ENCODE assay signal across 8 cellular contexts in the genomic region with DNA sequence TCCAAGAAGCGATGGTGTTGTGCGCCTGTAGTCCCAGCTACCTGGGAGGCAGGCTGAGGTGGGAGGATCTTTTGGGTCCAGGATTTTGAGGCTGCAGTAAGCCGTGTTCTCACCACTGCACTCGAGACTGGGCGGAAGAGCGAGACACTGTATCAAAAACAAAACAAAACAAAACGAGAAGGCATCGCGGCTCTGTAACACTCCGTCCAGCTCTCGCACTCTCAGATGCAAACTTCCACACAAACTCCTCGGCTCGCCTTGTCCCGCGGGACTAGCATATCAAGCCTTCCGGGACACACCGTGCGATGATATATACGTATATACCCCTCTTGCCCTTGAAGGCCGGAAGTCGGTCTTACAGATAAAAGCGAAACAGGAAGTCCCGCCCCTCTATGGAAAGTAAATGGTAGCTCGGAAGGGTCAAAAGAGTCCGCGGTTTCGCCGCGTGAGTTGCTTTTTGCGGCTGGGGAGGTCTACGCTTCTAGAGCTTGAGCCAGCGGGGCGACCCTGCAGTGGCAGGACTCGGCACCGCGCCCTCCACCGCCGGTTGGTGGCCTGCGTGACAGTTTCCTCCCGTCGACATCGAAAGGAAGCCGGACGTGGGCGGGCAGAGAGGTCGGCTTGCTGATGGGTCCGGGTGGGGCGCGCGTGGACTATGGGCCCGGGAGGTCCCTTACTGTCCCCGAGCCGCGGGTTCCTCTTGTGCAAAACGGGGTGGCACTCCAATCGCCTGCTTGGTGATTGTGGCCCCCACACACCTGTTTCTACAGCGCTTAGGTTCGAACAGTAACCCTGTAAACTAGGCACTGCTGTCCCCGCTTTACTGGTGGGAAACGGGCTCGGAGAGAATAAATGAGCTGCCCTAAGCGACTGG. TPM values are rescaled to one million over a fixed set of nuclear protein-coding genes. Genes with fewer than 3 reads are reported as not detected.
A peak's percentile ranks its signal among the peaks of the same experiment; 100 is the strongest.
DNase-seq lines count a peak whose midpoint lies in the region; ATAC-seq and TF ChIP-seq lines count a peak whose summit lies in the region.

Gene COA6, plus strand, starts transcription at position 393 of the 874 bp plus-strand sequence. Its CDS starts 11 bp downstream, at position 404.

- peaks cover 21 to 53% (median 33%) of the 10 kb centered on the region in 6 donors for H3K4me1 ChIP-seq in spleen

- H3K9me3 ChIP-seq in AG04450 (ENCODE audit: control insufficient read depth, insufficient read depth, low read length) (no peaks in the 10 kb centered on the region), spleen (no peaks in the 10 kb centered on the region)

- CTCF ChIA-PET in AG04450 (lab: Charles Lee), result interaction anchor here (0.6 to 2.2 kb wide), 4 partner anchors 46 to 261 kb away, joined by 3 to 8 read pairs (median 5); no protein-coding TSS in a partner anchor
- CTCF ChIA-PET in activated B cell treated with CpG ODN at 0.5 μM for 24 hours (lab: Charles Lee), result interaction anchor here (1.9 kb wide), 1 partner anchor 47 kb away, joined by 7 read pairs; no protein-coding TSS in a partner anchor

- H3K36me3 ChIP-seq in spleen, result peaks cover 0 to 33% (median 21%) of the 10 kb centered on the region in 6 donors

- H3K4me3 ChIP-seq in AG04450 (ENCODE audit: low read depth, low read length) (peak within 1 kb of the TSS; percentile 89), spleen (peak within 1 kb of the TSS; percentile 57 to 87 (median 64))

- H3K36me3 Mint-ChIP-seq in activated B cell treated with CpG ODN at 0.5 μM for 24 hours (ENCODE audit: low read depth), result peaks cover 35% of the 10 kb centered on the region

- TF ChIP-seq CTCF in AG04450 (IDR thresholded peaks at IDR 0.05; ENCODE audit: low read depth, low read length) (no peak), activated B cell treated with CpG ODN at 0.5 μM for 24 hours (IDR thresholded peaks at IDR 0.05) (no peak), spleen (IDR thresholded peaks at IDR 0.05 in 8 of 11, conservative IDR thresholded peaks at IDR 0.05 in 3 of 11) (peak in 4 of 11 experiments; percentile 10 to 35 (median 22))

- no peaks in the 10 kb centered on the region for H3K27me3 Mint-ChIP-seq in activated B cell treated with CpG ODN at 0.5 μM for 24 hours

- ATAC-seq in HG03196 (IDR thresholded peaks at IDR 0.05; ENCODE audit: unreplicated experiment) (peak; percentile 92), activated B cell treated with CpG ODN at 0.5 μM for 24 hours (ENCODE audit: low read depth) (peak; percentile 86)

- peak within 1 kb of the TSS; percentile 99 for H3K4me3 Mint-ChIP-seq in activated B cell treated with CpG ODN at 0.5 μM for 24 hours

- peak within 1 kb of the TSS; percentile 99 for H3K27ac Mint-ChIP-seq in activated B cell treated with CpG ODN at 0.5 μM for 24 hours

- TF ChIP-seq POLR2A in GM18951 (IDR thresholded peaks at IDR 0.05; ENCODE audit: extremely low read depth, insufficient read depth, insufficient read length) (peak; percentile 93), spleen (IDR thresholded peaks at IDR 0.05) (peak; percentile 24 to 82 (median 66))

- POLR2A ChIA-PET in AG04450 (lab: Yijun Ruan, JAX) (interaction anchor here (0.6 to 1.2 kb wide), 5 partner anchors 11 to 122 kb away, joined by 3 to 5 read pairs (median 3); no protein-coding TSS in a partner anchor), activated B cell treated with CpG ODN at 0.5 μM for 24 hours (lab: Charles Lee) (interaction anchor here (0.5 to 2.7 kb wide), 17 partner anchors 10 to 1078 kb away, joined by 3 to 22 read pairs (median 5); partner anchors contain the start of genes ARID4B, RBM34, TARBP1 and TOMM20)

- intact Hi-C loops in activated B cell treated with CpG ODN at 0.5 μM for 24 hours (cut with micrococcal nuclease), result loop anchor here (1.0 to 10.0 kb wide), 12 partner anchors 17 to 1909 kb away; partner anchors contain the start of genes ARID4B, B3GALNT2, ERO1B and GGPS1
- intact Hi-C loops in spleen (cut with DNase I; ENCODE audit: low total_unique reads), result no loop called here

- peak; percentile 93 for DNase-seq in AG04450 (ENCODE audit: low read depth, low spot score)
- DNase-seq in NCI-H345 (lab: John Stamatoyannopoulos, UW), result peak; percentile 95
- DNase-seq in activated B cell treated with CpG ODN at 0.5 μM for 24 hours, result peak; percentile 88
- DNase-seq in caudate nucleus (lab: John Stamatoyannopoulos, UW), result peak; percentile 33 to 96 (median 88)
- DNase-seq in inferior parietal cortex (ENCODE audit: extremely low spot score), result peak; percentile 97
- peak; percentile 97 for DNase-seq in spleen

- peaks cover 30% of the 10 kb centered on the region for H3K4me1 Mint-ChIP-seq in activated B cell treated with CpG ODN at 0.5 μM for 24 hours

- WGBS in spleen, 5 donors, result 0 to 1% (median 1%) methylated on average over 60 to 62 of the region's 62 CpGs

- H3K9me3 Mint-ChIP-seq in activated B cell treated with CpG ODN at 0.5 μM for 24 hours, result no peaks in the 10 kb centered on the region

- H3K27ac ChIP-seq in AG04450 (ENCODE audit: low read depth, low read length) (peak within 1 kb of the TSS; percentile 95), caudate nucleus (ENCODE audit: low read depth, low read length) (peak within 1 kb of the TSS; percentile 98), spleen (peak within 1 kb of the TSS; percentile 93 to 99 (median 98))

- H3K27me3 ChIP-seq in AG04450 (ENCODE audit: control insufficient read depth, insufficient read depth, low read length), result no peaks in the 10 kb centered on the region
- H3K27me3 ChIP-seq in spleen (replicated peaks in 1 of 7), result no peaks in the 10 kb centered on the region

- in situ Hi-C loops in GM18951 (cut with MboI; ENCODE audit: low sequenced_read_pairs, unreplicated experiment), result no loop called here

RNA-seq across cellular contexts. Expression of gene COA6, which starts in this region (rescaled TPM):
- 27.4 and 38.8 TPM in 2 replicates for polyA plus RNA-seq in AG04450 (2011; rRNA removed)
- polyA minus RNA-seq in AG04450 (2011; rRNA and poly(A)+ RNA removed), result 5.3 and 6.1 TPM in 2 replicates
- total RNA-seq in activated B cell treated with CpG ODN at 0.5 μM for 24 hours, result 20.7 and 24.0 TPM in 2 replicates
- 10 to 100 TPM in 6 of 7 donors, 1 to 10 TPM in 1; 6.9 to 18.9 (median 18.1) TPM for total RNA-seq in spleen
- polyA plus RNA-seq in spleen, result 10 to 100 TPM; 44.1 to 57.4 (median 54.0) TPM

Comparison
In these comparisons a context has a peak if more than half of its experiments do, and no peak if none do; other contexts are left out.
1. Peak in every context shown above with its lines: DNase-seq, ATAC-seq, H3K4me3 ChIP-seq and H3K27ac ChIP-seq.